In the genomic region with DNA sequence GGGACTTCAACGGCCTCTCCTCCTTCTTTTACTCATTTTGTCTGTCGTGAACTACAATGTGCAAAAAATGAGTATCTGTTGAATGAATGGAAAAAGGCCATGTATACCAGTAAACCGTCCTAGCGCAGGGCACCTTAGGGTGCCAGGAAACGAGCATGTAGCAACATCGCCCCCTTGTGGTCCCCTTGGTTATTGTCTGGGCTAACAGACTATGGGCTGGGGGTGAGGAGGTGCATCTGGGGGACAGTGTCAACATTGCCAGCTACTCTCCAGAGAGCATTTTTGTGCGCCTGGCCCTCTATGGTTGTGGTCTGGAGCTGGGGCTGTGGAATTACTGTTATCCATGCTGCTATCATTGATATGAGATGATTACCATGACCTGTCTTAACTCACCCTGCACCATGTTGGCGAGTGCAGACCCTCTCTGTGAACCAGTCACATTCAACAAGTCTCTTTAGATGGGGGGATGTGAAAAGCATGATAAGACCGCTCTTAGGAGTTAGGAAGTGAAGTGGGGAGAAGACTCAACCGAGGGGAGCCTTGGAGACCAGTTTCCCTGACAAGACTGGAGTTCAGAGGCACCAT, we compare ENCODE assay signal across 8 cellular contexts. TPM values are rescaled to one million over a fixed set of nuclear protein-coding genes. Genes with fewer than 3 reads are reported as not detected.
DNase-seq lines count a peak whose midpoint lies in the region; ATAC-seq and TF ChIP-seq lines count a peak whose summit lies in the region.

No MANE protein-coding gene starts in this region.

- no peaks in the 10 kb centered on the region for H3K9me2 ChIP-seq in OCI-LY7 (ENCODE audit: insufficient read depth, low read length)

- no peaks in the 10 kb centered on the region for H4K20me1 ChIP-seq in OCI-LY7 (ENCODE audit: insufficient read depth, low read length)
- H4K20me1 ChIP-seq in osteoblast (ENCODE audit: insufficient read depth, low read length) = peaks cover 54% of the 10 kb centered on the region

- peaks cover 3% of the 10 kb centered on the region; the same call in 1 of the 2 replicates for H3K27me3 Mint-ChIP-seq in HFFc6 (ENCODE audit: insufficient read depth)

- TF ChIP-seq EP300 in transverse colon (IDR thresholded peaks at IDR 0.05; ENCODE audit: low read depth) = no peak

- no peak for ATAC-seq in HG02884 (IDR thresholded peaks at IDR 0.05; ENCODE audit: unreplicated experiment)

- in situ Hi-C loops in transverse colon (cut with MboI; ENCODE audit: low pct_ligation_motif_present in 1 of 4, low pct_unique_long_range_greater_than_20kb in 1 of 4, low sequenced_read_pairs in 3 of 4) = loop anchor here in 3 of 4 donors (5.0 to 10.0 kb wide), 2 partner anchors 46 to 49 kb away; no protein-coding TSS in a partner anchor

- TF ChIP-seq POLR2A in transverse colon (IDR thresholded peaks at IDR 0.05) = no peak

- H3K9me3 ChIP-seq in OCI-LY7 (ENCODE audit: low read length) (no peaks in the 10 kb centered on the region), osteoblast (ENCODE audit: low read depth, low read length) (no peaks in the 10 kb centered on the region), transverse colon (no peaks in the 10 kb centered on the region)

- no peaks in the 10 kb centered on the region for H3K36me3 ChIP-seq in OCI-LY7 (ENCODE audit: insufficient read depth, low read length)
- H3K36me3 ChIP-seq in osteoblast (ENCODE audit: insufficient read depth, low read length) = peaks cover 14% of the 10 kb centered on the region
- peaks cover 0 to 6% (median 3%) of the 10 kb centered on the region in 4 donors for H3K36me3 ChIP-seq in transverse colon

- POLR2A ChIA-PET in OCI-LY7 (lab: Charles Lee) = no interaction called here

- H3K27ac ChIP-seq in OCI-LY7 (ENCODE audit: low read depth, low read length, poor library complexity, severe bottlenecking) (no peak overlapping the region), osteoblast (ENCODE audit: low read depth, low read length) (no peak overlapping the region), transverse colon (no peak overlapping the region)

- peaks cover 32% of the 10 kb centered on the region for H3K36me3 Mint-ChIP-seq in HFFc6 (ENCODE audit: low read depth)

- TF ChIP-seq CTCF in HFFc6 (IDR thresholded peaks at IDR 0.05) (peak; percentile 95), OCI-LY7 (conservative IDR thresholded peaks at IDR 0.05; ENCODE audit: low read length) (peak; percentile 97), fibroblast of pulmonary artery (IDR thresholded peaks at IDR 0.05; ENCODE audit: low read length, missing control alignments) (peak; percentile 83), osteoblast (IDR thresholded peaks at IDR 0.05; ENCODE audit: extremely low read depth, low read depth, low read length) (peak; percentile 89), transverse colon (IDR thresholded peaks at IDR 0.05) (peak; percentile 84 to 90 (median 90))

- peaks cover 13% of the 10 kb centered on the region for H3K4me1 Mint-ChIP-seq in HFFc6 (ENCODE audit: low read depth)

- CTCF ChIA-PET in OCI-LY7 (lab: Charles Lee; ENCODE audit: unreplicated experiment) = no interaction called here

- no peak overlapping the region for H3K4me2 ChIP-seq in OCI-LY7 (ENCODE audit: low read length)
- H3K4me2 ChIP-seq in osteoblast (ENCODE audit: insufficient read depth, low read length) = no peak overlapping the region

- H3K27me3 ChIP-seq in osteoblast (ENCODE audit: insufficient read depth, low read length) = no peaks in the 10 kb centered on the region
- H3K27me3 ChIP-seq in transverse colon = no peaks in the 10 kb centered on the region

- no TSS peak for BruUV-seq in OCI-LY7 (replicated peaks; lab: Mats Ljungman, UMichigan)

- 48% methylated on average over 10 of the region's 10 CpGs; no CpG with 5 or more reads in 1 of the 2 donors for WGBS in transverse colon (ENCODE audit: low coverage in 1 of 2), 2 donors

- H3K79me2 ChIP-seq in OCI-LY7 (ENCODE audit: insufficient read depth, low read depth, low read length) = no peaks in the 10 kb centered on the region
- no peaks in the 10 kb centered on the region for H3K79me2 ChIP-seq in osteoblast (ENCODE audit: insufficient read depth, low read length)

- peak in 10 of 14 donors; percentile 4 to 47 (median 10) for DNase-seq in C1 segment of cervical spinal cord (lab: John Stamatoyannopoulos, UW)
- peak; percentile 12 for DNase-seq in HFFc6
- DNase-seq in OCI-LY7 (ENCODE audit: low spot score) = peak; percentile 79
- peak; percentile 81 for DNase-seq in activated T-cell treated with anti-CD3 and anti-CD28 coated beads for 4 hours
- DNase-seq in fibroblast of pulmonary artery (ENCODE audit: low read depth) = peak; percentile 55
- no peak for DNase-seq in osteoblast (ENCODE audit: insufficient read length, low spot score, missing footprints)
- peak; percentile 68 for DNase-seq in transverse colon

- H3K27ac Mint-ChIP-seq in HFFc6 = no peak overlapping the region

- H2AFZ ChIP-seq in OCI-LY7 (ENCODE audit: low read length) = no peak overlapping the region
- H2AFZ ChIP-seq in osteoblast (ENCODE audit: low read length) = no peak overlapping the region

- intact Hi-C loops in OCI-LY7 (cut with micrococcal nuclease; ENCODE audit: unreplicated experiment) = loop anchor here (1.0 kb wide), 1 partner anchor 46 kb away; no protein-coding TSS in a partner anchor
- intact Hi-C loops in transverse colon (cut with DNase I; ENCODE audit: low total_unique reads) = loop anchor here (5.0 kb wide), 1 partner anchor 46 kb away; no protein-coding TSS in a partner anchor

- no peak overlapping the region for H3K4me3 Mint-ChIP-seq in HFFc6

- H3K4me1 ChIP-seq in OCI-LY7 (ENCODE audit: insufficient read depth, low read length, poor library complexity, severe bottlenecking) (no peaks in the 10 kb centered on the region), osteoblast (ENCODE audit: insufficient read depth, low read length) (no peaks in the 10 kb centered on the region), transverse colon (no peaks in the 10 kb centered on the region)

- no peaks in the 10 kb centered on the region for H3K9me3 Mint-ChIP-seq in HFFc6

- H3K4me3 ChIP-seq in OCI-LY7 (ENCODE audit: low read depth, low read length, poor library complexity, severe bottlenecking) (no peak overlapping the region), fibroblast of pulmonary artery (replicated peaks; ENCODE audit: low read depth, low read length) (no peak overlapping the region), osteoblast (ENCODE audit: insufficient read depth, low read length) (no peak overlapping the region), transverse colon (no peak overlapping the region)

RNA-seq across cellular contexts. Expression of a gene that starts 22.8 kb away (rescaled TPM):
- not detected for total RNA-seq in HFFc6 (2021; fragmentation: NEBNext Ultra II Directional; extraction: Animal tissue kit (Norgen Biotek cat#: 25700))
- total RNA-seq in OCI-LY7 (2014; rRNA removed; shearing (Covaris generic)) = not detected in 2 replicates
- total RNA-seq in OCI-LY7 (2022) (not detected in 2 replicates), osteoblast (under 0.01 TPM in 1 of 2 replicates, not detected in the other), transverse colon (1 to 10 TPM in 2 of 4 donors, not detected in 2; 1.2 to 3.2 TPM)

RNA-seq across cellular contexts. Expression of a gene that starts 41.4 kb away (rescaled TPM):
- total RNA-seq in HFFc6 (2021; fragmentation: NEBNext Ultra II Directional; extraction: Animal tissue kit (Norgen Biotek cat#: 25700)) = 10 to 100 TPM; 30.2 to 33.9 (median 32.7) TPM
- total RNA-seq in OCI-LY7 (2014; rRNA removed; shearing (Covaris generic)) = 34.5 and 39.9 TPM in 2 replicates
- total RNA-seq in OCI-LY7 (2022) (47.3 and 62.7 TPM in 2 replicates), osteoblast (24.2 and 30.6 TPM in 2 replicates), transverse colon (10 to 100 TPM; 26.3 to 67.7 (median 50.0) TPM)

RNA-seq across cellular contexts. Expression of a gene that starts 42.1 kb away (rescaled TPM):
- total RNA-seq in HFFc6 (2021; fragmentation: NEBNext Ultra II Directional; extraction: Animal tissue kit (Norgen Biotek cat#: 25700)) = 1 to 10 TPM; 5.4 to 7.4 (median 6.6) TPM
- total RNA-seq in OCI-LY7 (2014; rRNA removed; shearing (Covaris generic)) = 23.1 and 27.4 TPM in 2 replicates
- total RNA-seq in OCI-LY7 (2022) (16.0 and 16.9 TPM in 2 replicates), osteoblast (8.3 and 8.8 TPM in 2 replicates), transverse colon (10 to 100 TPM in 2 of 4 donors, 1 to 10 TPM in 1, under 1 TPM in 1; 1.00 to 60.2 (median 7.9) TPM)

RNA-seq across cellular contexts. Expression of a gene that starts 54.4 kb away (rescaled TPM):
- total RNA-seq in HFFc6 (2021; fragmentation: NEBNext Ultra II Directional; extraction: Animal tissue kit (Norgen Biotek cat#: 25700)) = 10 to 100 TPM; 50.9 to 78.3 (median 68.3) TPM
- total RNA-seq in OCI-LY7 (2014; rRNA removed; shearing (Covaris generic)) = 56.3 and 75.6 TPM in 2 replicates
- total RNA-seq in OCI-LY7 (2022) (70.1 and 76.3 TPM in 2 replicates), osteoblast (21.2 and 22.8 TPM in 2 replicates), transverse colon (100 to 1,000 TPM in 1 of 4 donors, 10 to 100 TPM in 3; 30.3 to 136 (median 32.6) TPM)

RNA-seq across cellular contexts. Expression of a gene that starts 54.7 kb away (rescaled TPM):
- 10 to 100 TPM; 38.2 to 44.4 (median 41.2) TPM for total RNA-seq in HFFc6 (2021; fragmentation: NEBNext Ultra II Directional; extraction: Animal tissue kit (Norgen Biotek cat#: 25700))
- total RNA-seq in OCI-LY7 (2014; rRNA removed; shearing (Covaris generic)) = 265 and 268 TPM in 2 replicates
- total RNA-seq in OCI-LY7 (2022) = 527 and 597 TPM in 2 replicates
- total RNA-seq in osteoblast = 6.2 and 8.3 TPM in 2 replicates
- total RNA-seq in transverse colon = 10 to 100 TPM in 1 of 4 donors, 1 to 10 TPM in 3; 2.6 to 10.5 (median 5.4) TPM
